9 cellular contexts compared by ENCODE assay signal in genomic region chr1:39601667-39602255, GRCh38. TPM values are rescaled to one million over a fixed set of nuclear protein-coding genes. Genes with fewer than 3 reads are reported as not detected.
DNase-seq lines count a peak whose midpoint lies in the region; ATAC-seq, FAIRE-seq and TF ChIP-seq lines count a peak whose summit lies in the region.
"Not testable (repeated sequence)": the region's sequence is repeated elsewhere in the genome, so short reads cannot be mapped to it uniquely, and the experiment has no call there.
"Had no signal": no experiment of that assay in that cellular context is flagged by ENCODE, and none has a peak within 500 bp of the region (broad histone marks: within the 10 kb centered on the region; RNA-seq: fewer than 3 reads in every experiment).

No MANE protein-coding gene starts in this region.

- not testable (repeated sequence) for FAIRE-seq in A549 (lab: Jason Lieb, UNC); bronchial epithelial cell (lab: Jason Lieb, UNC)

- intact Hi-C loops in testis (cut with DNase I; ENCODE audit: low total_unique reads), result loop anchor here (10.0 kb wide), 1 partner anchor 113 kb away; no protein-coding TSS in a partner anchor

- not testable (repeated sequence) for H3K4me2 ChIP-seq in A549

- not testable (repeated sequence) for H3K36me3 ChIP-seq in bronchial epithelial cell (ENCODE audit: control insufficient read depth, insufficient read depth, low read length); testis (ENCODE audit: low read depth, missing control alignments)

- DNase-seq in A549 (ENCODE audit: low read depth in 1 of 2, low spot score in 1 of 2), result not testable (repeated sequence)
- DNase-seq in NAMALWA (ENCODE audit: low spot score) (peak; percentile 50), bronchial epithelial cell (ENCODE audit: low read depth) (peak; percentile 51), epithelial cell of esophagus (ENCODE audit: low read depth) (peak; percentile 57), testis (peak; percentile 40)

- not testable (repeated sequence) for H3K4me3 ChIP-seq in A549; bronchial epithelial cell (ENCODE audit: low read depth, low read length); epithelial cell of esophagus (ENCODE audit: low read length); testis

- H3K27me3 ChIP-seq in bronchial epithelial cell (ENCODE audit: control insufficient read depth, insufficient read depth, low read length); testis: not testable (repeated sequence)

- not testable (repeated sequence) for TF ChIP-seq POLR2A in A549 (IDR thresholded peaks at IDR 0.05; ENCODE audit: low read length); testis (IDR thresholded peaks at IDR 0.05)

- not testable (repeated sequence) for TF ChIP-seq CTCF in A549 (IDR thresholded peaks at IDR 0.05); bronchial epithelial cell (IDR thresholded peaks at IDR 0.05; ENCODE audit: insufficient read depth, low read length, severe bottlenecking); epithelial cell of esophagus (IDR thresholded peaks at IDR 0.05; ENCODE audit: insufficient read depth, low read depth, low read length, missing control alignments); testis (IDR thresholded peaks at IDR 0.05)

- H3K9me3 ChIP-seq in A549, testis: not testable (repeated sequence)

- 83% methylated on average over 8 of the region's 8 CpGs for WGBS in A549 (ENCODE audit: missing lambda C conversion rate)
- WGBS in testis, 2 donors, result 80 to 86% methylated on average over 8 of the region's 8 CpGs

- TF ChIP-seq RAD21 in A549 (conservative IDR thresholded peaks at IDR 0.05 in 1 of 2, IDR thresholded peaks at IDR 0.05 in 1 of 2), result not testable (repeated sequence)

- H3K4me1 ChIP-seq in A549, testis: not testable (repeated sequence)

- H3K27ac ChIP-seq in A549, testis: not testable (repeated sequence)

- CTCF ChIA-PET in A549 (lab: Yijun Ruan, JAX), result interaction anchor here (0.7 kb wide), 1 partner anchor 52 kb away, joined by 3 read pairs; no protein-coding TSS in a partner anchor

- POLR2A ChIA-PET in A549 (lab: Yijun Ruan, JAX), result not testable (repeated sequence)

- TF ChIP-seq EP300 in A549 (IDR thresholded peaks at IDR 0.05), result not testable (repeated sequence)

- not testable (repeated sequence) for ATAC-seq in A549

TF ChIP-seq in A549, 52 proteins besides CTCF, POLR2A, EP300 and RAD21:
- peak; percentile 20 for TF ChIP-seq MAFK (IDR thresholded peaks at IDR 0.05; ENCODE audit: partially characterized antibody)
TF ChIP-seq in A549: peak in this region for 1; not testable (repeated sequence) for 51.

RNA-seq across cellular contexts. Expression of gene PABPC4, which starts 25.2 kb away (rescaled TPM):
- 55.1 and 75.3 TPM in 2 replicates for polyA plus RNA-seq in A549 (2011; rRNA removed)
- 69.6 and 78.9 TPM in 2 replicates for polyA plus RNA-seq in A549 (2012; cell fraction: cytosol; rRNA removed)
- polyA plus RNA-seq in A549 (2012; cell fraction: nucleus; rRNA removed), result 217 and 220 TPM in 2 replicates
- polyA plus RNA-seq in A549 (2017; fragmentation: RNase III; extraction: RNeasy Plus Mini Kit Qiagen cat#74134 plus additional on column Dnase treatment), result 131 to 138 TPM (median 131 TPM) in 3 replicates
- 116 and 132 TPM in 2 replicates for polyA minus RNA-seq in A549 (2011; rRNA and poly(A)+ RNA removed)
- total RNA-seq in bronchial epithelial cell, result 189 and 229 TPM in 2 replicates
- total RNA-seq in testis, result 100 to 1,000 TPM; 407 to 411 TPM
- polyA plus RNA-seq in testis (ENCODE audit: insufficient read depth, low read depth, low replicate concordance), result 229 TPM

RNA-seq across cellular contexts. Expression of gene HEYL, which starts 37.7 kb away (rescaled TPM):
- 2.2 and 2.9 TPM in 2 replicates for polyA plus RNA-seq in A549 (2011; rRNA removed)
- 1.9 and 2.7 TPM in 2 replicates for polyA plus RNA-seq in A549 (2012; cell fraction: cytosol; rRNA removed)
- polyA plus RNA-seq in A549 (2012; cell fraction: nucleus; rRNA removed), result 3.0 and 3.5 TPM in 2 replicates
- polyA plus RNA-seq in A549 (2017; fragmentation: RNase III; extraction: RNeasy Plus Mini Kit Qiagen cat#74134 plus additional on column Dnase treatment), result 2.0 to 2.3 TPM (median 2.2 TPM) in 3 replicates
- polyA minus RNA-seq in A549 (2011; rRNA and poly(A)+ RNA removed), result 2.5 and 3.5 TPM in 2 replicates
- total RNA-seq in bronchial epithelial cell, result under 0.01 TPM in 1 of 2 replicates, not detected in the other
- total RNA-seq in testis, result 10 to 100 TPM; 52.8 to 55.5 TPM
- polyA plus RNA-seq in testis (ENCODE audit: insufficient read depth, low read depth, low replicate concordance), result 44.7 TPM
- total RNA-seq: A172, Daoy had no signal
- polyA plus RNA-seq: CD4-positive, CD25-positive, alpha-beta regulatory T cell; CD8-positive, alpha-beta memory T cell had no signal

Comparison
In these comparisons a context has a peak if more than half of its experiments do, and no peak if none do; other contexts are left out.
1. RNA of gene HEYL, which starts 37.7 kb away (total RNA-seq): 52.8 to 55.5 TPM in testis; under 0.01 TPM in bronchial epithelial cell; every median in the first group is over 10 times any median in the second.